10 cellular contexts compared by ENCODE assay signal in the genomic region with DNA sequence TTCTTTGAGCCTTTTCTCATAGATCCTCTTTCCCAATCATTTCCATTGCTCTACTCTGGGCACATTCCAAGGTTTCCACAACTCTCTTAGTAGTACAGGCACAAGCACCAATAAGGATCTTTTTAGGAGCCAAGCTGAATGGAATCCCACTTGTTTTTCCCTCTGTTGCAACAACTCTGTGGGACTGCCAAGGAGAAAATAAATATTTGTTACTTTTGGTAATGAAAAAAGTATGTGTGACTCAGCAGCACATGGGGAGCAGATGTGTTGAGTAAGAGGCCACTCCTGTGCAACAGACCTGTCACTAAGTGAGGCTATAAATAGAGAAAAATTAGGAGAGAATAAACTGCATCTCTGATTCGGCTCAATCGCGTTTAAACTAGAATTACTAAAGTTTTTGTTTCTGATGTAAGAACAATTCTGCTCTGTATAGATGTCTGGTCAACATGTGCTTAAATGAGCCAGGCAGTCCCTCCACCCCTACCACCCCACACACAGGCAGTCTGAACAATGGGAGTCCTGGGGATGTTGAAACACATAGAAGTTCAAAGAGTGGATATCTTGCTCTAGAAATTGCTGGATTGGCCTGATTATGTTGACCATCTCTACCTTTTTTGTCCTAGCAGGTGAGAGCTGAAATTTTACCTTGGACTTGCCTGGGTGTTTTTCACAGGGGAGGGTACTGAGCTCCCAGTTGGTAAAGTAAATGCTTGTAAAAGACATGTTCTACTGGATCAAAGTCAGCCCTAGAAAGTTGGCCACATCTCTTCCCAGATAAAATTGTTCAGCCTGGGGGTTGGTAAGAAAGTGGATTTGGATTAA.
DNase-seq lines count a peak whose midpoint lies in the region; ATAC-seq and TF ChIP-seq lines count a peak whose summit lies in the region.
"Had no signal": no experiment of that assay in that cellular context is flagged by ENCODE, and none has a peak within 500 bp of the region (broad histone marks: within the 10 kb centered on the region; RNA-seq: fewer than 3 reads in every experiment).

No MANE protein-coding gene starts in this region.

- H3K9me3 Mint-ChIP-seq in brain: no peaks in the 10 kb centered on the region

- peak overlapping the region; percentile 73 for H3K27ac ChIP-seq in upper lobe of right lung
- H3K27ac ChIP-seq: neutrophil had no signal

- no peaks in the 10 kb centered on the region for H3K9me3 ChIP-seq in upper lobe of right lung
- H3K9me3 ChIP-seq: neutrophil had no signal

- TF ChIP-seq CTCF in brain (conservative IDR thresholded peaks at IDR 0.05) (no peak), upper lobe of right lung (IDR thresholded peaks at IDR 0.05) (no peak)

- DNase-seq in NCI-H2107 treated with DMSO at 0.1 percent for 48 hours (lab: John Stamatoyannopoulos, UW; ENCODE audit: unreplicated experiment): peak; percentile 17
- DNase-seq in NCI-H2107 (lab: John Stamatoyannopoulos, UW): no peak
- peak; percentile 58 for DNase-seq in left lobe of liver (ENCODE audit: low spot score)
- DNase-seq in upper lobe of right lung: no peak
- no peak for DNase-seq in NCI-H82 treated with DMSO at 0.1 percent for 48 hours (lab: John Stamatoyannopoulos, UW; ENCODE audit: unreplicated experiment)
- DNase-seq: activated naive CD8-positive, alpha-beta T cell treated with anti-CD3 and anti-CD28 coated beads for 36 hours had no signal

- H3K4me1 Mint-ChIP-seq in brain: peaks cover 39% of the 10 kb centered on the region
- H3K4me1 Mint-ChIP-seq: activated naive CD8-positive, alpha-beta T cell treated with anti-CD3 and anti-CD28 coated beads for 36 hours had no signal

- H3K36me3 ChIP-seq in upper lobe of right lung: no peaks in the 10 kb centered on the region
- H3K36me3 ChIP-seq: neutrophil had no signal

- H3K27me3 ChIP-seq in upper lobe of right lung: no peaks in the 10 kb centered on the region
- H3K27me3 ChIP-seq: neutrophil had no signal

- peaks cover 8% of the 10 kb centered on the region for H3K4me1 ChIP-seq in upper lobe of right lung

- intact Hi-C loops in upper lobe of right lung (cut with DNase I): no loop called here

- peak overlapping the region in 1 of 5 experiments; percentile 14 for H3K4me3 Mint-ChIP-seq in brain
- H3K4me3 Mint-ChIP-seq: activated naive CD8-positive, alpha-beta T cell treated with anti-CD3 and anti-CD28 coated beads for 36 hours had no signal

- no peaks in the 10 kb centered on the region for H3K36me3 Mint-ChIP-seq in brain
- H3K36me3 Mint-ChIP-seq: activated naive CD8-positive, alpha-beta T cell treated with anti-CD3 and anti-CD28 coated beads for 36 hours had no signal

- no peaks in the 10 kb centered on the region for H3K27me3 Mint-ChIP-seq in brain
- H3K27me3 Mint-ChIP-seq: activated naive CD8-positive, alpha-beta T cell treated with anti-CD3 and anti-CD28 coated beads for 36 hours had no signal

- H3K27ac Mint-ChIP-seq in brain: peak overlapping the region in 3 of 5 experiments; percentile 50 to 90 (median 75)
- H3K27ac Mint-ChIP-seq: activated naive CD8-positive, alpha-beta T cell treated with anti-CD3 and anti-CD28 coated beads for 36 hours had no signal

- no peak overlapping the region for H3K4me3 ChIP-seq in upper lobe of right lung

- peak; percentile 86 for ATAC-seq in left lobe of liver
- peak; percentile 94 for ATAC-seq in upper lobe of right lung
- no peak for ATAC-seq in GM18498 (IDR thresholded peaks at IDR 0.05; ENCODE audit: unreplicated experiment)
- no peak for ATAC-seq in GM18907 (IDR thresholded peaks at IDR 0.05; ENCODE audit: unreplicated experiment)

Comparison
In these comparisons a context has a peak if more than half of its experiments do, and no peak if none do; other contexts are left out.
1. DNase-seq: peak in NCI-H2107 treated with DMSO at 0.1 percent for 48 hours (single experiment) and left lobe of liver (single experiment); none in NCI-H2107 (single experiment), upper lobe of right lung (single experiment) and NCI-H82 treated with DMSO at 0.1 percent for 48 hours (single experiment).
2. ATAC-seq: peak in left lobe of liver (single experiment) and upper lobe of right lung (single experiment); none in GM18498 (single experiment) and GM18907 (single experiment).